In genomic region chr5:94562327-94562971, GRCh38 we compare ENCODE assay signal across 21 cellular contexts.
DNase-seq lines count a peak whose midpoint lies in the region; ATAC-seq and TF ChIP-seq lines count a peak whose summit lies in the region.
"Had no signal": no experiment of that assay in that cellular context is flagged by ENCODE, and none has a peak within 500 bp of the region (broad histone marks: within the 10 kb centered on the region; RNA-seq: fewer than 3 reads in every experiment).

No MANE protein-coding gene starts in this region.

- no peak for TF ChIP-seq CTCF in RWPE1 (conservative IDR thresholded peaks at IDR 0.05; ENCODE audit: low read depth)

- CTCF ChIA-PET in RWPE1 (lab: Yijun Ruan, JAX), result interaction anchor here (0.7 to 1.0 kb wide), 2 partner anchors 16 to 284 kb away, joined by 3 to 7 read pairs; no protein-coding TSS in a partner anchor

- peak; percentile 50 for DNase-seq in DMS53 treated with DMSO at 0.1 percent for 48 hours (lab: John Stamatoyannopoulos, UW; ENCODE audit: unreplicated experiment)
- DNase-seq in NCI-H146 treated with DMSO at 0.1 percent for 48 hours (lab: John Stamatoyannopoulos, UW; ENCODE audit: unreplicated experiment), result peak; percentile 4
- DNase-seq in RWPE1 (ENCODE audit: low spot score), result peak; percentile 12
- DNase-seq in iris pigment epithelial cell (ENCODE audit: low read depth), result peak; percentile 15
- DNase-seq in activated T-cell treated with anti-CD3 and anti-CD28 coated beads for 4 hours, result no peak
- DNase-seq in HuH-7.5 (ENCODE audit: low spot score), result no peak
- DNase-seq: activated CD4-positive, alpha-beta T cell treated with anti-CD3 and anti-CD28 coated beads for 4 hours; activated CD8-positive, alpha-beta memory T cell treated with anti-CD3 and anti-CD28 coated beads, Interleukin-2, amount 50 U/mL, for 48 hours; activated naive CD4-positive, alpha-beta T cell treated with anti-CD3 and anti-CD28 coated beads, Interleukin-2, amount 10 ng/mL, durations not matched to agents 7 days and 5 days; AML-193; brain microvascular endothelial cell; esophagus squamous epithelium; glutamatergic neuron; lower lobe of right lung; NCI-H2171; small intestine; T1000 had no signal

- ATAC-seq in GM19035 (IDR thresholded peaks at IDR 0.05; ENCODE audit: unreplicated experiment), result no peak
- ATAC-seq: HepG2, lower lobe of right lung had no signal

- POLR2A ChIA-PET in RWPE1 (lab: Yijun Ruan, JAX; ENCODE audit: low non-redundant PET), result no interaction called here

- no peak overlapping the region for H3K27ac ChIP-seq in RWPE1
- H3K27ac ChIP-seq: brain microvascular endothelial cell, esophagus squamous epithelium, lower lobe of right lung, parathyroid adenoma, thoracic aorta had no signal

Comparison
In these comparisons a context has a peak if more than half of its experiments do, and no peak if none do; other contexts are left out.
1. DNase-seq: peak in DMS53 treated with DMSO at 0.1 percent for 48 hours (single experiment), NCI-H146 treated with DMSO at 0.1 percent for 48 hours (single experiment), RWPE1 (single experiment) and iris pigment epithelial cell (single experiment); none in activated T-cell treated with anti-CD3 and anti-CD28 coated beads for 4 hours (single experiment) and HuH-7.5 (single experiment).